Comparison of ENCODE assay signal across 8 cellular contexts in the genomic region with DNA sequence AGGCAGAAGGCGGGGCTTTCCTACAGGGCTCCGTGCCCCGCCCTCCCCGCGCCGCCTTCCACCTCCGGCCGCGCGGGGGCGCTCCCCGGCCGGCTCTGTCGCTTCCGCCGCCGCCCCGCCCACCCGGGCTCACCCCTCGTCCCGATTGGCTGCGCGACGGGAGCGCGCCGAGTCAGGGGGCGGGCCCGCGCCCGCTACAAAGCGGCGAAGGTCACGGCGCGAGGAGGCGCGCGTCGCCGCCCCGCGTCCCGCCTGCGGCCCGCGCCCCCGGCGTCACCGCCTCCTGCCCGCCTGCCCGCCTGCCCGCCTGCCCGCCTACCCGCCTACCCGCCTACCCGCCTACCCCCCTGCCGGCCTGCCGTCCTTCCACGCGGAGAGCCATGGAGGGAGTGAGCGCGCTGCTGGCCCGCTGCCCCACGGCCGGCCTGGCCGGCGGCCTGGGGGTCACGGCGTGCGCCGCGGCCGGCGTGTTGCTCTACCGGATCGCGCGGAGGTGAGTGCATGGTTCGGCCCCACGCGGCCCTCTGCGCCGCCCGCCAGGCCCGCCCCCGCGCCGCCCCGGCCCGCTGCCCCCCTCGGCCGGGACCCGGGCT. TPM values are rescaled to one million over a fixed set of nuclear protein-coding genes. Genes with fewer than 3 reads are reported as not detected.
DNase-seq lines count a peak whose midpoint lies in the region; ATAC-seq and TF ChIP-seq lines count a peak whose summit lies in the region.

A gene with protein sequence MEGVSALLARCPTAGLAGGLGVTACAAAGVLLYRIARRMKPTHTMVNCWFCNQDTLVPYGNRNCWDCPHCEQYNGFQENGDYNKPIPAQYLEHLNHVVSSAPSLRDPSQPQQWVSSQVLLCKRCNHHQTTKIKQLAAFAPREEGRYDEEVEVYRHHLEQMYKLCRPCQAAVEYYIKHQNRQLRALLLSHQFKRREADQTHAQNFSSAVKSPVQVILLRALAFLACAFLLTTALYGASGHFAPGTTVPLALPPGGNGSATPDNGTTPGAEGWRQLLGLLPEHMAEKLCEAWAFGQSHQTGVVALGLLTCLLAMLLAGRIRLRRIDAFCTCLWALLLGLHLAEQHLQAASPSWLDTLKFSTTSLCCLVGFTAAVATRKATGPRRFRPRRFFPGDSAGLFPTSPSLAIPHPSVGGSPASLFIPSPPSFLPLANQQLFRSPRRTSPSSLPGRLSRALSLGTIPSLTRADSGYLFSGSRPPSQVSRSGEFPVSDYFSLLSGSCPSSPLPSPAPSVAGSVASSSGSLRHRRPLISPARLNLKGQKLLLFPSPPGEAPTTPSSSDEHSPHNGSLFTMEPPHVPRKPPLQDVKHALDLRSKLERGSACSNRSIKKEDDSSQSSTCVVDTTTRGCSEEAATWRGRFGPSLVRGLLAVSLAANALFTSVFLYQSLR (plus strand): TSS at position 361 of the 593 bp plus-strand sequence. CDS start 20 bp downstream, at position 381.

- TF ChIP-seq CTCF in MM.1S (IDR thresholded peaks at IDR 0.05; ENCODE audit: low read length) (peak; percentile 49), glutamatergic neuron (IDR thresholded peaks at IDR 0.05; ENCODE audit: partially characterized antibody, unreplicated experiment) (peak; percentile 82), ovary (IDR thresholded peaks at IDR 0.05) (peak; percentile 76 to 93 (median 83)), thyroid gland (IDR thresholded peaks at IDR 0.05) (peak in 5 of 6 experiments; percentile 40 to 98 (median 83))

- peak within 1 kb of the TSS; percentile 86 for H3K4me2 ChIP-seq in MM.1S (ENCODE audit: low read depth, low read length)

- H3K79me2 ChIP-seq in MM.1S (ENCODE audit: low read length) = peaks cover 46% of the 10 kb centered on the region

- no peaks in the 10 kb centered on the region for H3K36me3 Mint-ChIP-seq in activated naive CD4-positive, alpha-beta T cell treated with anti-CD3 and anti-CD28 coated beads, Interleukin-2, amount 50 U/mL, for 24 hours
- H3K36me3 Mint-ChIP-seq in glutamatergic neuron (ENCODE audit: unreplicated experiment) = no peaks in the 10 kb centered on the region

- intact Hi-C loops in ovary (cut with DNase I) (no loop called here), thyroid gland (cut with DNase I) (no loop called here)

- peak within 1 kb of the TSS; percentile 83 for H3K4me3 Mint-ChIP-seq in activated naive CD4-positive, alpha-beta T cell treated with anti-CD3 and anti-CD28 coated beads, Interleukin-2, amount 50 U/mL, for 24 hours
- H3K4me3 Mint-ChIP-seq in glutamatergic neuron (ENCODE audit: unreplicated experiment) = peak within 1 kb of the TSS; percentile 90

- H3K36me3 ChIP-seq in MM.1S (replicated peaks; ENCODE audit: insufficient read depth, low read length) (no peaks in the 10 kb centered on the region), ovary (no peaks in the 10 kb centered on the region), thyroid gland (no peaks in the 10 kb centered on the region)

- no peak for TF ChIP-seq EP300 in ovary (IDR thresholded peaks at IDR 0.05)

- TF ChIP-seq POLR2A in ovary (IDR thresholded peaks at IDR 0.05) (peak; percentile 51), thyroid gland (IDR thresholded peaks at IDR 0.05) (peak in 1 of 2 donors; percentile 76)

- peaks cover 15% of the 10 kb centered on the region; the same call in 1 of the 2 replicates for H4K20me1 ChIP-seq in MM.1S (ENCODE audit: insufficient read depth, low read length)

- H2AFZ ChIP-seq in MM.1S (ENCODE audit: low read length) = peak within 1 kb of the TSS; percentile 86

- peak within 1 kb of the TSS; percentile 97 for H3K4me3 ChIP-seq in MM.1S (ENCODE audit: low read length)
- peak within 1 kb of the TSS; percentile 71 for H3K4me3 ChIP-seq in ovary
- peak within 1 kb of the TSS; percentile 14 to 58 (median 28) for H3K4me3 ChIP-seq in thyroid gland (replicated peaks in 1 of 3)

- H3K27me3 Mint-ChIP-seq in activated naive CD4-positive, alpha-beta T cell treated with anti-CD3 and anti-CD28 coated beads, Interleukin-2, amount 50 U/mL, for 24 hours = no peaks in the 10 kb centered on the region
- peaks cover 12% of the 10 kb centered on the region for H3K27me3 Mint-ChIP-seq in glutamatergic neuron (ENCODE audit: unreplicated experiment)

- 0 to 1% (median 1%) methylated on average over 22 to 88 of the region's 94 CpGs for WGBS in ovary, 3 donors
- no CpG with 5 or more reads among the region's 94 CpGs for WGBS in thyroid gland, 2 donors

- no peaks in the 10 kb centered on the region for H3K9me3 Mint-ChIP-seq in activated naive CD4-positive, alpha-beta T cell treated with anti-CD3 and anti-CD28 coated beads, Interleukin-2, amount 50 U/mL, for 24 hours
- peaks cover 13% of the 10 kb centered on the region for H3K9me3 Mint-ChIP-seq in glutamatergic neuron (ENCODE audit: unreplicated experiment)

- peak; percentile 82 for ATAC-seq in SK-N-SH treated with all-trans-retinoic acid at 6 μM for 48 hours

- H3K9ac ChIP-seq in MM.1S (ENCODE audit: low read length) = peak within 1 kb of the TSS; percentile 86

- no peaks in the 10 kb centered on the region for H3K9me2 ChIP-seq in MM.1S (replicated peaks; ENCODE audit: insufficient read depth, low read length)

- H3K27me3 ChIP-seq in MM.1S (replicated peaks; ENCODE audit: insufficient read depth, low read length) = no peaks in the 10 kb centered on the region
- no peaks in the 10 kb centered on the region for H3K27me3 ChIP-seq in ovary
- H3K27me3 ChIP-seq in thyroid gland = no peaks in the 10 kb centered on the region

- peaks cover 23% of the 10 kb centered on the region for H3K4me1 Mint-ChIP-seq in activated naive CD4-positive, alpha-beta T cell treated with anti-CD3 and anti-CD28 coated beads, Interleukin-2, amount 50 U/mL, for 24 hours
- peaks cover 23% of the 10 kb centered on the region for H3K4me1 Mint-ChIP-seq in glutamatergic neuron (ENCODE audit: low read depth, unreplicated experiment)

- no peaks in the 10 kb centered on the region; the same call in 1 of the 2 replicates for H3F3A ChIP-seq in MM.1S (ENCODE audit: insufficient read depth, low read length)

- H3K9me3 ChIP-seq in MM.1S (replicated peaks; ENCODE audit: insufficient read depth, low read length) (no peaks in the 10 kb centered on the region), ovary (no peaks in the 10 kb centered on the region), thyroid gland (no peaks in the 10 kb centered on the region)

- H3K4me1 ChIP-seq in MM.1S (ENCODE audit: low read length) (peaks cover 6% of the 10 kb centered on the region; the same call in 1 of the 2 replicates), ovary (ENCODE audit: insufficient read depth) (peaks cover 12% of the 10 kb centered on the region), thyroid gland (peaks cover 17 to 25% of the 10 kb centered on the region in 2 donors)

- H3K27ac Mint-ChIP-seq in activated naive CD4-positive, alpha-beta T cell treated with anti-CD3 and anti-CD28 coated beads, Interleukin-2, amount 50 U/mL, for 24 hours = peak within 1 kb of the TSS; percentile 62
- peak within 1 kb of the TSS; percentile 95 for H3K27ac Mint-ChIP-seq in glutamatergic neuron (ENCODE audit: unreplicated experiment)

- DNase-seq in GF-D8 (lab: John Stamatoyannopoulos, UW) = peak; percentile 61
- DNase-seq in HCEC 1CT = peak; percentile 88
- DNase-seq in MM.1S = peak; percentile 94
- DNase-seq in glutamatergic neuron = peak; percentile 96
- peak; percentile 93 to 97 (median 96) for DNase-seq in ovary
- peak; percentile 95 to 96 for DNase-seq in thyroid gland

- peak within 1 kb of the TSS; percentile 9; the same call in 1 of the 2 replicates for H3K27ac ChIP-seq in MM.1S (ENCODE audit: low read length)
- peak within 1 kb of the TSS in 1 of 2 donors; percentile 54 for H3K27ac ChIP-seq in ovary
- H3K27ac ChIP-seq in thyroid gland = peak within 1 kb of the TSS in 1 of 3 donors; percentile 33

TF ChIP-seq in SK-N-SH treated with all-trans-retinoic acid at 6 μM for 48 hours, 23 proteins besides CTCF, POLR2A, EP300 and RAD21 (continues in another document):
- TF ChIP-seq RARB (CRISPR knock-in tag; IDR thresholded peaks at IDR 0.05) = no peak
- no peak for TF ChIP-seq ZNF565 (CRISPR knock-in tag; conservative IDR thresholded peaks at IDR 0.05; ENCODE audit: low read depth)
- no peak for TF ChIP-seq ZC3H10 (CRISPR knock-in tag; IDR thresholded peaks at IDR 0.05)
- TF ChIP-seq, protein P1, sequence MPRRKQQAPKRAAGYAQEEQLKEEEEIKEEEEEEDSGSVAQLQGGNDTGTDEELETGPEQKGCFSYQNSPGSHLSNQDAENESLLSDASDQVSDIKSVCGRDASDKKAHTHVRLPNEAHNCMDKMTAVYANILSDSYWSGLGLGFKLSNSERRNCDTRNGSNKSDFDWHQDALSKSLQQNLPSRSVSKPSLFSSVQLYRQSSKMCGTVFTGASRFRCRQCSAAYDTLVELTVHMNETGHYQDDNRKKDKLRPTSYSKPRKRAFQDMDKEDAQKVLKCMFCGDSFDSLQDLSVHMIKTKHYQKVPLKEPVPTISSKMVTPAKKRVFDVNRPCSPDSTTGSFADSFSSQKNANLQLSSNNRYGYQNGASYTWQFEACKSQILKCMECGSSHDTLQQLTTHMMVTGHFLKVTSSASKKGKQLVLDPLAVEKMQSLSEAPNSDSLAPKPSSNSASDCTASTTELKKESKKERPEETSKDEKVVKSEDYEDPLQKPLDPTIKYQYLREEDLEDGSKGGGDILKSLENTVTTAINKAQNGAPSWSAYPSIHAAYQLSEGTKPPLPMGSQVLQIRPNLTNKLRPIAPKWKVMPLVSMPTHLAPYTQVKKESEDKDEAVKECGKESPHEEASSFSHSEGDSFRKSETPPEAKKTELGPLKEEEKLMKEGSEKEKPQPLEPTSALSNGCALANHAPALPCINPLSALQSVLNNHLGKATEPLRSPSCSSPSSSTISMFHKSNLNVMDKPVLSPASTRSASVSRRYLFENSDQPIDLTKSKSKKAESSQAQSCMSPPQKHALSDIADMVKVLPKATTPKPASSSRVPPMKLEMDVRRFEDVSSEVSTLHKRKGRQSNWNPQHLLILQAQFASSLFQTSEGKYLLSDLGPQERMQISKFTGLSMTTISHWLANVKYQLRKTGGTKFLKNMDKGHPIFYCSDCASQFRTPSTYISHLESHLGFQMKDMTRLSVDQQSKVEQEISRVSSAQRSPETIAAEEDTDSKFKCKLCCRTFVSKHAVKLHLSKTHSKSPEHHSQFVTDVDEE (CRISPR knock-in tag; IDR thresholded peaks at IDR 0.05) = no peak
- TF ChIP-seq TCF4 (CRISPR knock-in tag; IDR thresholded peaks at IDR 0.05; ENCODE audit: borderline replicate concordance) = no peak
- TF ChIP-seq CSDC2 (CRISPR knock-in tag; IDR thresholded peaks at IDR 0.05) = 0 out of 2 replicates have a peak, but pooled peaks have one; percentile 31

RNA-seq across cellular contexts. Expression of the gene that starts here (rescaled TPM):
- total RNA-seq in glutamatergic neuron (ENCODE audit: unreplicated experiment) (35.1 TPM), ovary (10 to 100 TPM in 5 of 7 donors, 1 to 10 TPM in 2; 5.7 to 20.8 (median 17.6) TPM), thyroid gland (10 to 100 TPM in 1 of 4 donors, 1 to 10 TPM in 3; 3.0 to 11.3 (median 8.5) TPM)
- 1 to 10 TPM; 1.6 to 7.7 TPM for polyA plus RNA-seq in ovary

Comparison
In these comparisons a context has a peak if more than half of its experiments do, and no peak if none do; other contexts are left out.
1. H3K4me3 ChIP-seq: peak in every context shown above with its lines; median percentile 97 in MM.1S; 71 in ovary; 28 in thyroid gland.